Comparison of ENCODE assay signal across 10 cellular contexts in genomic region chr10:125093199-125093841, GRCh38.
DNase-seq lines count a peak whose midpoint lies in the region; FAIRE-seq and TF ChIP-seq lines count a peak whose summit lies in the region.
"Had no signal": no experiment of that assay in that cellular context is flagged by ENCODE, and none has a peak within 500 bp of the region (broad histone marks: within the 10 kb centered on the region; RNA-seq: fewer than 3 reads in every experiment).

No MANE protein-coding gene starts in this region.

- peaks cover 97 to 100% (median 99%) of the 10 kb centered on the region in 11 experiments for H4K20me1 ChIP-seq in BLaER1 treated with 17β-estradiol and CSF1 and Interleukin-3, amounts not matched to agents 10 nM and 100 nM

- H3K4me1 ChIP-seq in BLaER1 treated with 17β-estradiol and CSF1 and Interleukin-3, amounts not matched to agents 10 nM and 100 nM, result peaks cover 23 to 60% (median 51%) of the 10 kb centered on the region in 10 experiments; a peak in 18 of 20 replicates

- no peak overlapping the region for H3K9ac ChIP-seq in BLaER1 treated with 17β-estradiol and CSF1 and Interleukin-3, amounts not matched to agents 10 nM and 100 nM

- peak overlapping the region in 3 of 11 experiments; percentile 13 to 25 (median 18); a peak in 3 of 22 replicates for H3K27ac ChIP-seq in BLaER1 treated with 17β-estradiol and CSF1 and Interleukin-3, amounts not matched to agents 10 nM and 100 nM
- H3K27ac ChIP-seq in brain microvascular endothelial cell, result peak overlapping the region; percentile 80
- H3K27ac ChIP-seq: WERI-Rb-1 had no signal

- TF ChIP-seq POLR2A in GM12891 (IDR thresholded peaks at IDR 0.05; ENCODE audit: low read depth, low read length), result no peak

- H3K36me3 ChIP-seq in BLaER1 treated with 17β-estradiol and CSF1 and Interleukin-3, amounts not matched to agents 10 nM and 100 nM, result peaks cover 62 to 95% (median 80%) of the 10 kb centered on the region in 11 experiments
- no peaks in the 10 kb centered on the region for H3K36me3 ChIP-seq in brain microvascular endothelial cell (replicated peaks)

- H3K9me3 ChIP-seq in BLaER1 treated with 17β-estradiol and CSF1 and Interleukin-3, amounts not matched to agents 10 nM and 100 nM (replicated peaks in 1 of 11), result no peaks in the 10 kb centered on the region

- FAIRE-seq in GM12891 (lab: Jason Lieb, UNC), result no peak

- DNase-seq in brain microvascular endothelial cell (peak; percentile 71), hepatic stellate cell (ENCODE audit: low spot score) (peak; percentile 45), renal cortical epithelial cell (ENCODE audit: low read depth) (peak; percentile 58), GF-D8 (lab: John Stamatoyannopoulos, UW) (no peak), GM12891 (ENCODE audit: insufficient read length, low spot score) (no peak), HT-29 (ENCODE audit: low spot score) (no peak), NCI-H1092 treated with DMSO at 0.1 percent for 48 hours (lab: John Stamatoyannopoulos, UW) (no peak)
- DNase-seq: COR-L47, WERI-Rb-1 had no signal

- no peaks in the 10 kb centered on the region for H3K27me3 ChIP-seq in BLaER1 treated with 17β-estradiol and CSF1 and Interleukin-3, amounts not matched to agents 10 nM and 100 nM
- no peaks in the 10 kb centered on the region for H3K27me3 ChIP-seq in brain microvascular endothelial cell (replicated peaks)

- TF ChIP-seq CTCF in brain microvascular endothelial cell (IDR thresholded peaks at IDR 0.05; ENCODE audit: low read depth, low read length, missing control alignments), result no peak

- in situ Hi-C loops in brain microvascular endothelial cell (cut with HindIII; ENCODE audit: low pct_ligation_motif_present, low sequenced_read_pairs), result no loop called here

- H3K4me3 ChIP-seq in BLaER1 treated with 17β-estradiol and CSF1 and Interleukin-3, amounts not matched to agents 10 nM and 100 nM, result no peak overlapping the region
- H3K4me3 ChIP-seq in brain microvascular endothelial cell (ENCODE audit: low read depth, low read length), result no peak overlapping the region

- H3K4me2 ChIP-seq in BLaER1 treated with 17β-estradiol and CSF1 and Interleukin-3, amounts not matched to agents 10 nM and 100 nM, result peak overlapping the region in 9 of 11 experiments; percentile 8 to 58 (median 41); a peak in 14 of 22 replicates

TF ChIP-seq in GM12891, 5 proteins besides CTCF, POLR2A, EP300 and RAD21:
- TF ChIP-seq TAF1 (IDR thresholded peaks at IDR 0.05; ENCODE audit: low read depth, low read length) (no peak), POU2F2 (IDR thresholded peaks at IDR 0.05; ENCODE audit: low read depth, low read length) (no peak), PAX5 (IDR thresholded peaks at IDR 0.05; ENCODE audit: insufficient read depth, low read length, severe bottlenecking) (no peak), SPI1 (IDR thresholded peaks at IDR 0.05; ENCODE audit: low read depth, low read length) (no peak), POLR2AphosphoS5 (IDR thresholded peaks at IDR 0.05; ENCODE audit: low read depth, low read length) (no peak)

Comparison
In these comparisons a context has a peak if more than half of its experiments do, and no peak if none do; other contexts are left out.
1. DNase-seq: peak in brain microvascular endothelial cell (single experiment), hepatic stellate cell (single experiment) and renal cortical epithelial cell (single experiment); none in GF-D8 (single experiment), GM12891 (single experiment), HT-29 (single experiment) and NCI-H1092 treated with DMSO at 0.1 percent for 48 hours (single experiment).